1 cellular context compared by ENCODE assay signal in the genomic region with DNA sequence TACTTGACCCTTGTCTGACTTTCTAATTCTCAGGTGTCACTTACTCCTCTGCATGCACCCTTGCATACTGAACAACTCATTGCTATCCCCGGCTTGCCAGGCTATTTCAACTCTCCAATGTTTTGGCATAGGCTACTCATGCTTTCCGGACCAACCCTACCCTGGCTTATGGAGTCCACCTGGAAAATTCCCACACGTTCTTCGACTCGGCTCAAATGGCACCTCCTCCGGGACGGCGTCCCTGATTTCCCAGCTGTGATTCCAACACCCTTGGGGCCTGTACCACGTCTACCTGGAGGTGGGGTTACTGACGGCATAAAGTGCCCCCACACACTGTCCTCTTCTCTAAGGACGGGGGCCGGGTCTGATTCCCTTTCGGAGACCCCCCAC.
TF ChIP-seq lines count a peak whose summit lies in the region.

No MANE protein-coding gene starts in this region.

TF ChIP-seq in HCT116, 20 proteins besides CTCF, POLR2A, EP300 and RAD21 (continued from another document):
- TF ChIP-seq, protein P1, sequence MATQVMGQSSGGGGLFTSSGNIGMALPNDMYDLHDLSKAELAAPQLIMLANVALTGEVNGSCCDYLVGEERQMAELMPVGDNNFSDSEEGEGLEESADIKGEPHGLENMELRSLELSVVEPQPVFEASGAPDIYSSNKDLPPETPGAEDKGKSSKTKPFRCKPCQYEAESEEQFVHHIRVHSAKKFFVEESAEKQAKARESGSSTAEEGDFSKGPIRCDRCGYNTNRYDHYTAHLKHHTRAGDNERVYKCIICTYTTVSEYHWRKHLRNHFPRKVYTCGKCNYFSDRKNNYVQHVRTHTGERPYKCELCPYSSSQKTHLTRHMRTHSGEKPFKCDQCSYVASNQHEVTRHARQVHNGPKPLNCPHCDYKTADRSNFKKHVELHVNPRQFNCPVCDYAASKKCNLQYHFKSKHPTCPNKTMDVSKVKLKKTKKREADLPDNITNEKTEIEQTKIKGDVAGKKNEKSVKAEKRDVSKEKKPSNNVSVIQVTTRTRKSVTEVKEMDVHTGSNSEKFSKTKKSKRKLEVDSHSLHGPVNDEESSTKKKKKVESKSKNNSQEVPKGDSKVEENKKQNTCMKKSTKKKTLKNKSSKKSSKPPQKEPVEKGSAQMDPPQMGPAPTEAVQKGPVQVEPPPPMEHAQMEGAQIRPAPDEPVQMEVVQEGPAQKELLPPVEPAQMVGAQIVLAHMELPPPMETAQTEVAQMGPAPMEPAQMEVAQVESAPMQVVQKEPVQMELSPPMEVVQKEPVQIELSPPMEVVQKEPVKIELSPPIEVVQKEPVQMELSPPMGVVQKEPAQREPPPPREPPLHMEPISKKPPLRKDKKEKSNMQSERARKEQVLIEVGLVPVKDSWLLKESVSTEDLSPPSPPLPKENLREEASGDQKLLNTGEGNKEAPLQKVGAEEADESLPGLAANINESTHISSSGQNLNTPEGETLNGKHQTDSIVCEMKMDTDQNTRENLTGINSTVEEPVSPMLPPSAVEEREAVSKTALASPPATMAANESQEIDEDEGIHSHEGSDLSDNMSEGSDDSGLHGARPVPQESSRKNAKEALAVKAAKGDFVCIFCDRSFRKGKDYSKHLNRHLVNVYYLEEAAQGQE (IDR thresholded peaks at IDR 0.05; ENCODE audit: low read depth) = no peak
- TF ChIP-seq, protein P2, sequence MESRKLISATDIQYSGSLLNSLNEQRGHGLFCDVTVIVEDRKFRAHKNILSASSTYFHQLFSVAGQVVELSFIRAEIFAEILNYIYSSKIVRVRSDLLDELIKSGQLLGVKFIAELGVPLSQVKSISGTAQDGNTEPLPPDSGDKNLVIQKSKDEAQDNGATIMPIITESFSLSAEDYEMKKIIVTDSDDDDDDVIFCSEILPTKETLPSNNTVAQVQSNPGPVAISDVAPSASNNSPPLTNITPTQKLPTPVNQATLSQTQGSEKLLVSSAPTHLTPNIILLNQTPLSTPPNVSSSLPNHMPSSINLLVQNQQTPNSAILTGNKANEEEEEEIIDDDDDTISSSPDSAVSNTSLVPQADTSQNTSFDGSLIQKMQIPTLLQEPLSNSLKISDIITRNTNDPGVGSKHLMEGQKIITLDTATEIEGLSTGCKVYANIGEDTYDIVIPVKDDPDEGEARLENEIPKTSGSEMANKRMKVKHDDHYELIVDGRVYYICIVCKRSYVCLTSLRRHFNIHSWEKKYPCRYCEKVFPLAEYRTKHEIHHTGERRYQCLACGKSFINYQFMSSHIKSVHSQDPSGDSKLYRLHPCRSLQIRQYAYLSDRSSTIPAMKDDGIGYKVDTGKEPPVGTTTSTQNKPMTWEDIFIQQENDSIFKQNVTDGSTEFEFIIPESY (IDR thresholded peaks at IDR 0.05; ENCODE audit: extremely low read depth, insufficient replicate concordance, low read length) = no peak
